In genomic region chr16:4426722-4427372, GRCh38 we compare ENCODE assay signal across 8 cellular contexts. TPM values are rescaled to one million over a fixed set of nuclear protein-coding genes. Genes with fewer than 3 reads are reported as not detected.
DNase-seq lines count a peak whose midpoint lies in the region; ATAC-seq and TF ChIP-seq lines count a peak whose summit lies in the region.

No MANE protein-coding gene starts in this region.

- H3K4me3 Mint-ChIP-seq in progenitor cell of endocrine pancreas (ENCODE audit: low read depth) = peak overlapping the region; percentile 98

- no peak for TF ChIP-seq CTCF in RWPE2 (IDR thresholded peaks at IDR 0.05; ENCODE audit: poor library complexity, severe bottlenecking)
- no peak for TF ChIP-seq CTCF in esophagus muscularis mucosa (IDR thresholded peaks at IDR 0.05)
- no peak for TF ChIP-seq CTCF in progenitor cell of endocrine pancreas (IDR thresholded peaks at IDR 0.05; ENCODE audit: unreplicated experiment)
- no peak for TF ChIP-seq CTCF in mucosa of descending colon (IDR thresholded peaks at IDR 0.05)

- peaks cover 4% of the 10 kb centered on the region; the same call in 1 of the 2 replicates for H3K36me3 ChIP-seq in ES-I3 (ENCODE audit: insufficient read depth, low read length)
- H3K36me3 ChIP-seq in RWPE2 (ENCODE audit: low read depth) = peaks cover 25% of the 10 kb centered on the region
- H3K36me3 ChIP-seq in esophagus muscularis mucosa = peaks cover 0 to 16% (median 3%) of the 10 kb centered on the region in 4 donors
- H3K36me3 ChIP-seq in mucosa of descending colon (ENCODE audit: low read depth) = no peaks in the 10 kb centered on the region

- 88% methylated on average over 12 of the region's 12 CpGs for WGBS in esophagus muscularis mucosa

- intact Hi-C loops in esophagus muscularis mucosa (cut with DNase I) (no loop called here), mucosa of descending colon (cut with DNase I, micrococcal nuclease) (no loop called here)

- H3K4me3 ChIP-seq in RWPE2 (ENCODE audit: severe bottlenecking) (peak overlapping the region; percentile 84), esophagus muscularis mucosa (peak overlapping the region; percentile 83 to 98 (median 91)), mucosa of descending colon (no peak overlapping the region)

- no peak for ATAC-seq in RWPE2 (ENCODE audit: low read depth)
- ATAC-seq in GM19035 (IDR thresholded peaks at IDR 0.05; ENCODE audit: unreplicated experiment) = no peak
- ATAC-seq in GM18502 (IDR thresholded peaks at IDR 0.05; ENCODE audit: poor library complexity, unreplicated experiment) = no peak
- no peak for ATAC-seq in mucosa of descending colon

- peak overlapping the region; percentile 84; the same call in 1 of the 2 replicates for H3K9ac ChIP-seq in ES-I3 (ENCODE audit: low read depth, low read length)

- no peak for DNase-seq in RWPE2 (ENCODE audit: low spot score)
- no peak for DNase-seq in esophagus muscularis mucosa (ENCODE audit: extremely low spot score)
- DNase-seq in progenitor cell of endocrine pancreas (ENCODE audit: low spot score, unreplicated experiment) = no peak
- no peak for DNase-seq in mucosa of descending colon
- no peak for DNase-seq in mesenteric fat pad (ENCODE audit: low spot score)

- peaks cover 16% of the 10 kb centered on the region for H3K4me1 Mint-ChIP-seq in progenitor cell of endocrine pancreas (ENCODE audit: low read depth)

- H3K27me3 ChIP-seq in RWPE2 (ENCODE audit: insufficient read depth, poor library complexity, severe bottlenecking) (no peaks in the 10 kb centered on the region), esophagus muscularis mucosa (no peaks in the 10 kb centered on the region)

- H3K36me3 Mint-ChIP-seq in progenitor cell of endocrine pancreas (ENCODE audit: insufficient read depth) = peaks cover 7% of the 10 kb centered on the region

- H3K27ac ChIP-seq in RWPE2 (ENCODE audit: poor library complexity, severe bottlenecking) = peak overlapping the region; percentile 79
- peak overlapping the region in 2 of 4 donors; percentile 95 to 98 for H3K27ac ChIP-seq in esophagus muscularis mucosa (replicated peaks in 1 of 4)

- TF ChIP-seq POLR2A in esophagus muscularis mucosa (IDR thresholded peaks at IDR 0.05; ENCODE audit: low read depth) = no peak

- H3K4me1 ChIP-seq in ES-I3 (ENCODE audit: insufficient read depth, low read length) = no peaks in the 10 kb centered on the region
- peaks cover 10% of the 10 kb centered on the region for H3K4me1 ChIP-seq in RWPE2 (ENCODE audit: insufficient read depth, poor library complexity, severe bottlenecking)
- peaks cover 20 to 30% (median 26%) of the 10 kb centered on the region in 4 donors for H3K4me1 ChIP-seq in esophagus muscularis mucosa
- H3K4me1 ChIP-seq in mucosa of descending colon (ENCODE audit: low read depth) = peaks cover 15% of the 10 kb centered on the region

- H3K27me3 Mint-ChIP-seq in progenitor cell of endocrine pancreas = no peaks in the 10 kb centered on the region

- no peaks in the 10 kb centered on the region for H3K9me3 ChIP-seq in ES-I3 (ENCODE audit: control insufficient read depth, insufficient read depth, low read length)
- no peaks in the 10 kb centered on the region for H3K9me3 ChIP-seq in RWPE2 (ENCODE audit: severe bottlenecking)
- H3K9me3 ChIP-seq in esophagus muscularis mucosa = no peaks in the 10 kb centered on the region
- no peaks in the 10 kb centered on the region for H3K9me3 ChIP-seq in mucosa of descending colon

- no peak for TF ChIP-seq EP300 in esophagus muscularis mucosa (IDR thresholded peaks at IDR 0.05)

- peak overlapping the region; percentile 95 for H3K27ac Mint-ChIP-seq in progenitor cell of endocrine pancreas

- H3K9me3 Mint-ChIP-seq in progenitor cell of endocrine pancreas (ENCODE audit: low read depth) = no peaks in the 10 kb centered on the region

RNA-seq across cellular contexts. Expression of gene DNAJA3, which starts 1.2 kb away (rescaled TPM):
- total RNA-seq in esophagus muscularis mucosa (10 to 100 TPM; 40.6 to 51.2 (median 45.9) TPM), progenitor cell of endocrine pancreas (38.8 and 42.3 TPM in 2 replicates), mucosa of descending colon (10 to 100 TPM; 47.0 to 58.3 (median 54.8) TPM), mesenteric fat pad (36.0 TPM)

RNA-seq across cellular contexts. Expression of gene CORO7, which starts 10.5 kb away (rescaled TPM):
- total RNA-seq in esophagus muscularis mucosa (10 to 100 TPM; 11.6 to 24.6 (median 21.3) TPM), progenitor cell of endocrine pancreas (25.7 and 35.2 TPM in 2 replicates), mucosa of descending colon (10 to 100 TPM; 40.0 to 61.2 (median 49.1) TPM), mesenteric fat pad (45.0 TPM)

RNA-seq across cellular contexts. Expression of gene NMRAL1, which starts 47.6 kb away (rescaled TPM):
- total RNA-seq in esophagus muscularis mucosa (10 to 100 TPM; 29.1 to 50.0 (median 45.3) TPM), progenitor cell of endocrine pancreas (47.1 and 48.7 TPM in 2 replicates), mucosa of descending colon (10 to 100 TPM; 32.4 to 48.9 (median 38.4) TPM), mesenteric fat pad (23.4 TPM)

RNA-seq across cellular contexts. Expression of gene HMOX2, which starts 49.4 kb away (rescaled TPM):
- 10 to 100 TPM; 26.6 to 45.9 (median 44.7) TPM for total RNA-seq in esophagus muscularis mucosa
- 28.5 and 30.1 TPM in 2 replicates for total RNA-seq in progenitor cell of endocrine pancreas
- 10 to 100 TPM; 36.0 to 52.7 (median 49.3) TPM for total RNA-seq in mucosa of descending colon
- 84.1 TPM for total RNA-seq in mesenteric fat pad

RNA-seq across cellular contexts. Expression of gene VASN, which starts 55.2 kb away (rescaled TPM):
- total RNA-seq in esophagus muscularis mucosa (10 to 100 TPM in 3 of 4 donors, 1 to 10 TPM in 1; 7.1 to 31.3 (median 21.7) TPM), progenitor cell of endocrine pancreas (3.8 and 4.0 TPM in 2 replicates), mucosa of descending colon (1 to 10 TPM in 2 of 3 donors, under 1 TPM in 1; 0.93 to 8.4 (median 5.1) TPM), mesenteric fat pad (26.6 TPM)
